In the genomic region with DNA sequence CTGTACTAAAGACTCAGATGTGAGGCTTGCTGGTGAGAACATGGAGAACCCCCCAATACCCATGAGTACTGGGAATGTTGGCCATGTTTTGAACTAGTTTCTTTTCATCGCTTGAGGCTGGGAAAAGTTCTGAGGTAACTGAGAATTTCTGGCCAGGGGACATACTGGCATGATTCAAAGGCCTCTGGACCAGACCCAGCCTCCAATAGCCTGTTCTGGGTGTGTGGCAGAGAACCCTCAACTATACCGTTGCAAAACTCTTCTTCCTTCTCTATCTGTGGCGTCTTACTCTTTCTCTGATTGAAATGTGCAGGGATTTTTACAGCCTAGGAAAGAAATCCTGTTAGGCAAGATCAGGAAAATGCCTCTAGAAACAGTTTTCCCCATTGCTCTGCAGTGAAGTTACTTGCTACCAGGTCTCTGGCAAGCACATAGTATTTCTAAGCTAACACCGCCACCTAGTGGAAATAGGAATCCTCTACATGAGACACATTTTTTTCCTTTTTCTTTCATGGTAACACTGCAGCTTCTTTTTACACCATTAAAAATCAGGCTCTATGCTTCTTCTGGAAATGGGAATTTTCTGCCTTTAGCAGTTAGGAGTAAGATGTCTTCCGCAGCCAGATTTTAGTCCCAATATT, we compare ENCODE assay signal across 9 cellular contexts.
DNase-seq lines count a peak whose midpoint lies in the region; ATAC-seq and TF ChIP-seq lines count a peak whose summit lies in the region.
"Had no signal": no experiment of that assay in that cellular context is flagged by ENCODE, and none has a peak within 500 bp of the region (broad histone marks: within the 10 kb centered on the region; RNA-seq: fewer than 3 reads in every experiment).

No MANE protein-coding gene starts in this region.

- H3K9me2 ChIP-seq in SK-N-SH, result no peaks in the 10 kb centered on the region

- H3K9me3 Mint-ChIP-seq in natural killer cell, result no peaks in the 10 kb centered on the region
- H3K9me3 Mint-ChIP-seq: CD8-positive, alpha-beta memory T cell had no signal

- peaks cover 0 to 17% of the 10 kb centered on the region in 2 donors for H3K27me3 Mint-ChIP-seq in natural killer cell (ENCODE audit: low read depth in 2 of 2)

- CTCF ChIA-PET in SK-N-SH (lab: Yijun Ruan, JAX), result interaction anchor here (0.6 to 3.0 kb wide), 21 partner anchors 8 to 926 kb away, joined by 3 to 24 read pairs (median 4); no protein-coding TSS in a partner anchor

- H3K4me1 ChIP-seq in SK-N-SH (ENCODE audit: control insufficient read depth in 1 of 2, insufficient read depth in 2 of 2, low read depth in 1 of 2, low read length in 1 of 2) (no peaks in the 10 kb centered on the region), esophagus squamous epithelium (no peaks in the 10 kb centered on the region)

- no peak overlapping the region for H3K9ac ChIP-seq in SK-N-SH

- POLR2A ChIA-PET in SK-N-SH (lab: Yijun Ruan, JAX), result no interaction called here

- H3K27ac Mint-ChIP-seq in natural killer cell, result no peak overlapping the region
- H3K27ac Mint-ChIP-seq: CD8-positive, alpha-beta memory T cell had no signal

- H3K4me1 Mint-ChIP-seq in natural killer cell, result no peaks in the 10 kb centered on the region
- H3K4me1 Mint-ChIP-seq: CD8-positive, alpha-beta memory T cell had no signal

- H2AFZ ChIP-seq in SK-N-SH (ENCODE audit: low read depth), result no peak overlapping the region

- H4K20me1 ChIP-seq in SK-N-SH (ENCODE audit: insufficient read depth), result no peaks in the 10 kb centered on the region

- H3K4me2 ChIP-seq in SK-N-SH, result no peak overlapping the region

- TF ChIP-seq RAD21 in SK-N-SH (IDR thresholded peaks at IDR 0.05; ENCODE audit: low read length), result peak; percentile 90

- no peak overlapping the region for H3K4me3 Mint-ChIP-seq in natural killer cell

- ATAC-seq in GM21786 (IDR thresholded peaks at IDR 0.05; ENCODE audit: unreplicated experiment), result peak; percentile 77
- ATAC-seq in natural killer cell, result peak; percentile 57 to 80 (median 62)
- no peak for ATAC-seq in HG03457 (IDR thresholded peaks at IDR 0.05; ENCODE audit: unreplicated experiment)

- no peaks in the 10 kb centered on the region for H3K79me2 ChIP-seq in SK-N-SH (ENCODE audit: insufficient read depth)

- 44% methylated on average over 5 of the region's 5 CpGs for WGBS in SK-N-SH (ENCODE audit: low lambda C conversion rate)
- 28 to 34% methylated on average over 5 of the region's 5 CpGs for WGBS in esophagus squamous epithelium, 2 donors

- H3K36me3 ChIP-seq in SK-N-SH (replicated peaks in 1 of 2; ENCODE audit: control insufficient read depth in 1 of 2, insufficient read depth in 2 of 2, low read length in 1 of 2) (no peaks in the 10 kb centered on the region), esophagus squamous epithelium (no peaks in the 10 kb centered on the region)

- peak; percentile 66 for DNase-seq in SIG-M5 treated with dmso at 0.1 percent for 504 hours (lab: John Stamatoyannopoulos, UW; ENCODE audit: unreplicated experiment)
- no peak for DNase-seq in SIG-M5 (lab: John Stamatoyannopoulos, UW)
- DNase-seq in NCI-H1092 treated with DMSO at 0.1 percent for 48 hours (lab: John Stamatoyannopoulos, UW), result peak; percentile 56
- DNase-seq in SK-N-SH, result peak; percentile 63
- DNase-seq in esophagus squamous epithelium (lab: John Stamatoyannopoulos, UW), result no peak
- no peak for DNase-seq in natural killer cell

- TF ChIP-seq CTCF in SK-N-SH (IDR thresholded peaks at IDR 0.05) (peak; percentile 83), esophagus squamous epithelium (IDR thresholded peaks at IDR 0.05) (peak; percentile 56 to 79 (median 66)), natural killer cell (IDR thresholded peaks at IDR 0.05) (peak; percentile 51)

- intact Hi-C loops in esophagus squamous epithelium (cut with DNase I), result loop anchor here (5.0 kb wide), 1 partner anchor 276 kb away; no protein-coding TSS in a partner anchor
- intact Hi-C loops in natural killer cell (cut with micrococcal nuclease), result loop anchor here (5.0 to 10.0 kb wide), 3 partner anchors 118 to 1888 kb away; no protein-coding TSS in a partner anchor

- TF ChIP-seq POLR2A in esophagus squamous epithelium (IDR thresholded peaks at IDR 0.05), result no peak

- no peak overlapping the region for H3K27ac ChIP-seq in SK-N-SH (ENCODE audit: low read depth in 2 of 2, low read length in 1 of 2)
- H3K27ac ChIP-seq in esophagus squamous epithelium, result no peak overlapping the region

- no peaks in the 10 kb centered on the region for H3K36me3 Mint-ChIP-seq in natural killer cell

- H3K27me3 ChIP-seq in SK-N-SH (ENCODE audit: insufficient read depth) (no peaks in the 10 kb centered on the region), esophagus squamous epithelium (no peaks in the 10 kb centered on the region)

- TF ChIP-seq EP300 in SK-N-SH (IDR thresholded peaks at IDR 0.05; ENCODE audit: borderline replicate concordance in 1 of 2, low read depth in 1 of 2, low read length in 1 of 2), result no peak

- no peak overlapping the region for H3K4me3 ChIP-seq in SK-N-SH (ENCODE audit: low read depth in 2 of 2, low read length in 1 of 2)
- no peak overlapping the region for H3K4me3 ChIP-seq in esophagus squamous epithelium

- H3K9me3 ChIP-seq in SK-N-SH, result no peaks in the 10 kb centered on the region
- H3K9me3 ChIP-seq in esophagus squamous epithelium, result no peaks in the 10 kb centered on the region

- H3F3A ChIP-seq in SK-N-SH (replicated peaks; ENCODE audit: insufficient read depth), result no peaks in the 10 kb centered on the region

TF ChIP-seq in SK-N-SH, 30 proteins besides CTCF, POLR2A, EP300 and RAD21:
- TF ChIP-seq, protein P1, sequence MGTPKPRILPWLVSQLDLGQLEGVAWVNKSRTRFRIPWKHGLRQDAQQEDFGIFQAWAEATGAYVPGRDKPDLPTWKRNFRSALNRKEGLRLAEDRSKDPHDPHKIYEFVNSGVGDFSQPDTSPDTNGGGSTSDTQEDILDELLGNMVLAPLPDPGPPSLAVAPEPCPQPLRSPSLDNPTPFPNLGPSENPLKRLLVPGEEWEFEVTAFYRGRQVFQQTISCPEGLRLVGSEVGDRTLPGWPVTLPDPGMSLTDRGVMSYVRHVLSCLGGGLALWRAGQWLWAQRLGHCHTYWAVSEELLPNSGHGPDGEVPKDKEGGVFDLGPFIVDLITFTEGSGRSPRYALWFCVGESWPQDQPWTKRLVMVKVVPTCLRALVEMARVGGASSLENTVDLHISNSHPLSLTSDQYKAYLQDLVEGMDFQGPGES (IDR thresholded peaks at IDR 0.05; ENCODE audit: low read depth, low read length), result no peak
- TF ChIP-seq SMC3 (IDR thresholded peaks at IDR 0.05; ENCODE audit: low read depth, low read length), result peak; percentile 82
TF ChIP-seq in SK-N-SH: peak in this region for 1.

Comparison
In these comparisons a context has a peak if more than half of its experiments do, and no peak if none do; other contexts are left out.
1. DNase-seq: peak in SIG-M5 treated with dmso at 0.1 percent for 504 hours (single experiment), NCI-H1092 treated with DMSO at 0.1 percent for 48 hours (single experiment) and SK-N-SH (single experiment); none in SIG-M5 (single experiment), esophagus squamous epithelium (single experiment) and natural killer cell (single experiment).
2. Peak in every context shown above with its lines, with median percentiles within 50 percentile points of each other: CTCF ChIP-seq.